ENCODE assay signal across 3 cellular contexts in genomic region chr1:178168535-178168934, GRCh38.
A peak's percentile ranks its signal among the peaks of the same experiment; 100 is the strongest.
TF ChIP-seq lines count a peak whose summit lies in the region.

No MANE protein-coding gene starts in this region.

TF ChIP-seq in A549, 52 proteins besides CTCF, POLR2A, EP300 and RAD21 (continued from another document):
- TF ChIP-seq USF2 (IDR thresholded peaks at IDR 0.05): no peak

TF ChIP-seq in HEK293, 187 proteins besides CTCF, POLR2A, EP300 and RAD21 (continued from another document and continues in another):
- TF ChIP-seq ATF2 (tag by site-specific recombination; IDR thresholded peaks at IDR 0.05; ENCODE audit: low read depth) (no peak), EGR2 (tag by site-specific recombination; IDR thresholded peaks at IDR 0.05; ENCODE audit: low read depth) (no peak), ZNF600 (tag by site-specific recombination; IDR thresholded peaks at IDR 0.05) (0 out of 2 replicates have a peak, but pooled peaks have one; percentile 21), ZNF660 (tag by site-specific recombination; IDR thresholded peaks at IDR 0.05) (0 out of 2 replicates have a peak, but pooled peaks have one; percentile 19), ZNF768 (tag by site-specific recombination; IDR thresholded peaks at IDR 0.05) (no peak), ZNF26 (tag by site-specific recombination; IDR thresholded peaks at IDR 0.05) (no peak), KLF9 (tag by site-specific recombination; IDR thresholded peaks at IDR 0.05; ENCODE audit: low read depth) (no peak), HOXA7 (CRISPR knock-in tag; IDR thresholded peaks at IDR 0.05; ENCODE audit: borderline replicate concordance) (no peak), ZNF350 (tag by site-specific recombination; IDR thresholded peaks at IDR 0.05) (no peak), GLI2 (tag by site-specific recombination; IDR thresholded peaks at IDR 0.05; ENCODE audit: borderline replicate concordance, low read depth) (no peak), ZNF416 (tag by site-specific recombination; IDR thresholded peaks at IDR 0.05) (no peak), ZNF174 (tag by site-specific recombination; IDR thresholded peaks at IDR 0.05) (no peak), ZSCAN23 (tag by site-specific recombination; IDR thresholded peaks at IDR 0.05) (no peak), PRDM2 (tag by site-specific recombination; IDR thresholded peaks at IDR 0.05; ENCODE audit: borderline replicate concordance) (no peak), ZBTB10 (tag by site-specific recombination; IDR thresholded peaks at IDR 0.05) (no peak), ZSCAN30 (tag by site-specific recombination; IDR thresholded peaks at IDR 0.05) (no peak; the same call in 1 of the 2 replicates)

TF ChIP-seq in WTC11, 78 proteins besides CTCF, POLR2A, EP300 and RAD21 (continued from another document):
- TF ChIP-seq ZBTB43 (CRISPR knock-in tag; IDR thresholded peaks at IDR 0.05): no peak
- TF ChIP-seq EMX1 (CRISPR knock-in tag; IDR thresholded peaks at IDR 0.05): no peak
- no peak for TF ChIP-seq SP1 (CRISPR knock-in tag; conservative IDR thresholded peaks at IDR 0.05)
- no peak for TF ChIP-seq PRRX2 (CRISPR knock-in tag; IDR thresholded peaks at IDR 0.05)
- no peak for TF ChIP-seq ZNF425 (CRISPR knock-in tag; conservative IDR thresholded peaks at IDR 0.05)
- TF ChIP-seq ZBTB21 (CRISPR knock-in tag; IDR thresholded peaks at IDR 0.05; ENCODE audit: borderline replicate concordance): no peak
- no peak for TF ChIP-seq ATF3 (CRISPR knock-in tag; conservative IDR thresholded peaks at IDR 0.05)
- no peak for TF ChIP-seq SMAD3 (CRISPR knock-in tag; IDR thresholded peaks at IDR 0.05; ENCODE audit: borderline replicate concordance)
- no peak for TF ChIP-seq ETV6 (CRISPR knock-in tag; IDR thresholded peaks at IDR 0.05)
- no peak for TF ChIP-seq SMAD4 (CRISPR knock-in tag; IDR thresholded peaks at IDR 0.05)
- no peak for TF ChIP-seq E2F4 (CRISPR knock-in tag; IDR thresholded peaks at IDR 0.05; ENCODE audit: borderline replicate concordance, low read depth)
- no peak for TF ChIP-seq AR (CRISPR knock-in tag; IDR thresholded peaks at IDR 0.05)
- TF ChIP-seq TEAD4 (CRISPR knock-in tag; IDR thresholded peaks at IDR 0.05): no peak
- TF ChIP-seq MXD4 (CRISPR knock-in tag; IDR thresholded peaks at IDR 0.05; ENCODE audit: borderline replicate concordance): no peak
